In genomic region chr22:30305906-30306628, GRCh38 we compare ENCODE assay signal across 1 cellular context.
TF ChIP-seq lines count a peak whose summit lies in the region.

No MANE protein-coding gene starts in this region.

TF ChIP-seq in liver, 16 proteins besides CTCF, POLR2A, EP300 and RAD21 (continued from another document):
- TF ChIP-seq HNF4G (IDR thresholded peaks at IDR 0.05), result no peak
- no peak for TF ChIP-seq NR2F2 (IDR thresholded peaks at IDR 0.05)
